ENCODE assay signal across 23 cellular contexts in genomic region chr11:6572215-6572614, GRCh38. TPM values are rescaled to one million over a fixed set of nuclear protein-coding genes. Genes with fewer than 3 reads are reported as not detected.
DNase-seq lines count a peak whose midpoint lies in the region; ATAC-seq and TF ChIP-seq lines count a peak whose summit lies in the region.
"Had no signal": no experiment of that assay in that cellular context is flagged by ENCODE, and none has a peak within 500 bp of the region (broad histone marks: within the 10 kb centered on the region; RNA-seq: fewer than 3 reads in every experiment).

No MANE protein-coding gene starts in this region.

- intact Hi-C loops in posterior vena cava (cut with DNase I), result loop anchor here in 1 of 2 donors (5.0 kb wide), 1 partner anchor 35 kb away; no protein-coding TSS in a partner anchor

- H3K4me3 Mint-ChIP-seq in T-helper 17 cell (no peak overlapping the region), progenitor cell of endocrine pancreas (ENCODE audit: low read depth) (no peak overlapping the region)
- H3K4me3 Mint-ChIP-seq: activated naive CD8-positive, alpha-beta T cell treated with anti-CD3 and anti-CD28 coated beads for 36 hours; CD4-positive, CD25-positive, alpha-beta regulatory T cell; dendritic cell treated with granulocyte-macrophage colony-stimulating factor and Interleukin-4, amounts not matched to agents 40 ng/mL and 50 ng/mL, for 4 days; T-cell had no signal

- ATAC-seq in T-helper 17 cell (no peak), HG03135 (IDR thresholded peaks at IDR 0.05; ENCODE audit: unreplicated experiment) (no peak), HG03460 (IDR thresholded peaks at IDR 0.05; ENCODE audit: unreplicated experiment) (no peak)
- ATAC-seq: HepG2, T-cell had no signal

- H3K27ac Mint-ChIP-seq in T-helper 17 cell, result peak overlapping the region; percentile 59
- H3K27ac Mint-ChIP-seq in progenitor cell of endocrine pancreas, result peak overlapping the region; percentile 17
- H3K27ac Mint-ChIP-seq: activated naive CD8-positive, alpha-beta T cell treated with anti-CD3 and anti-CD28 coated beads for 36 hours; dendritic cell treated with granulocyte-macrophage colony-stimulating factor and Interleukin-4, amounts not matched to agents 40 ng/mL and 50 ng/mL, for 4 days; T-cell had no signal

- H3K36me3 Mint-ChIP-seq in T-helper 17 cell (ENCODE audit: low read depth) (peaks cover 6% of the 10 kb centered on the region), progenitor cell of endocrine pancreas (ENCODE audit: insufficient read depth) (peaks cover 3% of the 10 kb centered on the region)
- H3K36me3 Mint-ChIP-seq: naive B cell had no signal

- TF ChIP-seq CTCF in progenitor cell of endocrine pancreas (IDR thresholded peaks at IDR 0.05; ENCODE audit: unreplicated experiment), result no peak

- H3K27me3 Mint-ChIP-seq in T-helper 17 cell, result no peaks in the 10 kb centered on the region
- H3K27me3 Mint-ChIP-seq in progenitor cell of endocrine pancreas, result no peaks in the 10 kb centered on the region
- H3K27me3 Mint-ChIP-seq: activated naive CD8-positive, alpha-beta T cell treated with anti-CD3 and anti-CD28 coated beads for 36 hours; CD4-positive, CD25-positive, alpha-beta regulatory T cell; naive B cell; T-cell had no signal

- H3K4me1 Mint-ChIP-seq in T-helper 17 cell (peaks cover 8% of the 10 kb centered on the region), progenitor cell of endocrine pancreas (ENCODE audit: low read depth) (no peaks in the 10 kb centered on the region)

- DNase-seq in ELR (ENCODE audit: low read depth), result peak; percentile 39
- DNase-seq in T-helper 17 cell, result no peak
- peak; percentile 75 for DNase-seq in fibroblast of gingiva (ENCODE audit: low read depth)
- no peak for DNase-seq in progenitor cell of endocrine pancreas (ENCODE audit: low spot score, unreplicated experiment)
- no peak for DNase-seq in posterior vena cava (ENCODE audit: low spot score)
- no peak for DNase-seq in NCI-H2196 treated with DMSO at 0.1 percent for 48 hours (lab: John Stamatoyannopoulos, UW; ENCODE audit: unreplicated experiment)
- DNase-seq: activated CD4-positive, CD25-positive, alpha-beta regulatory T cell; activated naive CD8-positive, alpha-beta T cell treated with anti-CD3 and anti-CD28 coated beads for 36 hours; activated T-cell treated with anti-CD3 and anti-CD28 coated beads for 4 hours; CD4-positive, CD25-positive, alpha-beta regulatory T cell; DND-41; naive B cell; NCI-H1105; NCI-H510A; OCI-M1; retina; stimulated activated CD4-positive, alpha-beta T cell treated with anti-CD3 and anti-CD28 coated beads, Interleukin-2, amount 100 ng/mL, for 24 hours; T-cell; transverse colon had no signal

- H3K9me3 ChIP-seq in T-helper 17 cell (ENCODE audit: control insufficient read depth, low read length, poor library complexity, severe bottlenecking), result no peaks in the 10 kb centered on the region
- H3K9me3 ChIP-seq: transverse colon had no signal

- no peaks in the 10 kb centered on the region for H3K9me3 Mint-ChIP-seq in progenitor cell of endocrine pancreas (ENCODE audit: low read depth)
- H3K9me3 Mint-ChIP-seq: activated naive CD8-positive, alpha-beta T cell treated with anti-CD3 and anti-CD28 coated beads for 36 hours; CD4-positive, CD25-positive, alpha-beta regulatory T cell; dendritic cell treated with granulocyte-macrophage colony-stimulating factor and Interleukin-4, amounts not matched to agents 40 ng/mL and 50 ng/mL, for 4 days; naive B cell; T-cell had no signal

RNA-seq across cellular contexts. Expression of gene RRP8, which starts 31.2 kb away (rescaled TPM):
- total RNA-seq in T-helper 17 cell (10 to 100 TPM; 18.5 to 26.7 TPM), progenitor cell of endocrine pancreas (18.8 and 21.7 TPM in 2 replicates), posterior vena cava (10 to 100 TPM; 16.6 to 17.6 TPM)

RNA-seq across cellular contexts. Expression of gene ILK, which starts 31.4 kb away (rescaled TPM):
- total RNA-seq in T-helper 17 cell (10 to 100 TPM; 70.2 to 70.6 TPM), progenitor cell of endocrine pancreas (127 and 133 TPM in 2 replicates), posterior vena cava (100 to 1,000 TPM; 340 to 384 TPM)

RNA-seq across cellular contexts. Expression of gene TAF10, which starts 39.8 kb away (rescaled TPM):
- total RNA-seq in T-helper 17 cell (100 to 1,000 TPM; 124 to 132 TPM), progenitor cell of endocrine pancreas (148 and 160 TPM in 2 replicates), posterior vena cava (100 to 1,000 TPM in 1 of 2 donors, 10 to 100 TPM in 1; 85.9 to 107 TPM)

RNA-seq across cellular contexts. Expression of gene TPP1, which starts 47.0 kb away (rescaled TPM):
- total RNA-seq in T-helper 17 cell (10 to 100 TPM; 77.1 to 84.6 TPM), progenitor cell of endocrine pancreas (54.4 and 59.9 TPM in 2 replicates), posterior vena cava (100 to 1,000 TPM in 1 of 2 donors, 10 to 100 TPM in 1; 80.9 to 137 TPM)

Comparison
In these comparisons a context has a peak if more than half of its experiments do, and no peak if none do; other contexts are left out.
1. DNase-seq: peak in ELR (single experiment) and fibroblast of gingiva (single experiment); none in T-helper 17 cell (0 of 3), progenitor cell of endocrine pancreas (single experiment), posterior vena cava (single experiment) and NCI-H2196 treated with DMSO at 0.1 percent for 48 hours (single experiment).